1 cellular context compared by ENCODE assay signal in the genomic region with DNA sequence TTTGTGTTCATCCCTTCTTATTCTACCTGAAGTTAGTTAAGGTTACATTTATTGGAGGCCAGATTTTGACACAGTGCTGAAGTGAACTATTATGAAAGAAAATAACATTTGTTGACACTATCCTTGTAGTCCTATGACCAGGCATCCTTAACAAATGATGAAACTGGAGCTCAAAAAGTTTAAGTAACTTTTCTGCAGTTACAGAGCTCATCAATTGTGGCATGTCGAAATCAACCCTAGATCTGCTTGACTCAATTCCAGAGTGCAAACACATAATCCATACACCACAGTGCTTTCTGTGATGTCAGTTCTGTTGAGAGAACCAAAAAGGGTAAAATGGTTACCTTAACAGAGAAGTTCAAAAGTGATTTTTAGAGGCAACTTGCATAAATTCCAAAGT.
TF ChIP-seq lines count a peak whose summit lies in the region.

No MANE protein-coding gene starts in this region.

TF ChIP-seq in IMR-90, 13 proteins besides CTCF, POLR2A, EP300 and RAD21:
- TF ChIP-seq BHLHE40 (IDR thresholded peaks at IDR 0.05; ENCODE audit: low read depth, low read length) (no peak), RFX5 (IDR thresholded peaks at IDR 0.05; ENCODE audit: low read depth, low read length) (no peak), RCOR1 (IDR thresholded peaks at IDR 0.05; ENCODE audit: insufficient replicate concordance, low read length) (no peak), NFE2L2 (IDR thresholded peaks at IDR 0.05; ENCODE audit: low read depth, low read length) (no peak), MAZ (IDR thresholded peaks at IDR 0.05; ENCODE audit: borderline replicate concordance, low read depth, low read length) (no peak), FOS (IDR thresholded peaks at IDR 0.05; ENCODE audit: low read depth, low read length) (no peak), SMC3 (IDR thresholded peaks at IDR 0.05; ENCODE audit: low read depth, low read length) (no peak), CHD1 (IDR thresholded peaks at IDR 0.05; ENCODE audit: low read depth, low read length) (no peak), MAFK (IDR thresholded peaks at IDR 0.05; ENCODE audit: low read depth, low read length) (no peak), MXI1 (IDR thresholded peaks at IDR 0.05; ENCODE audit: borderline replicate concordance, low read depth, low read length) (no peak), CEBPB (IDR thresholded peaks at IDR 0.05; ENCODE audit: low read depth, low read length) (no peak)
